Comparison of ENCODE assay signal across 9 cellular contexts in the genomic region with DNA sequence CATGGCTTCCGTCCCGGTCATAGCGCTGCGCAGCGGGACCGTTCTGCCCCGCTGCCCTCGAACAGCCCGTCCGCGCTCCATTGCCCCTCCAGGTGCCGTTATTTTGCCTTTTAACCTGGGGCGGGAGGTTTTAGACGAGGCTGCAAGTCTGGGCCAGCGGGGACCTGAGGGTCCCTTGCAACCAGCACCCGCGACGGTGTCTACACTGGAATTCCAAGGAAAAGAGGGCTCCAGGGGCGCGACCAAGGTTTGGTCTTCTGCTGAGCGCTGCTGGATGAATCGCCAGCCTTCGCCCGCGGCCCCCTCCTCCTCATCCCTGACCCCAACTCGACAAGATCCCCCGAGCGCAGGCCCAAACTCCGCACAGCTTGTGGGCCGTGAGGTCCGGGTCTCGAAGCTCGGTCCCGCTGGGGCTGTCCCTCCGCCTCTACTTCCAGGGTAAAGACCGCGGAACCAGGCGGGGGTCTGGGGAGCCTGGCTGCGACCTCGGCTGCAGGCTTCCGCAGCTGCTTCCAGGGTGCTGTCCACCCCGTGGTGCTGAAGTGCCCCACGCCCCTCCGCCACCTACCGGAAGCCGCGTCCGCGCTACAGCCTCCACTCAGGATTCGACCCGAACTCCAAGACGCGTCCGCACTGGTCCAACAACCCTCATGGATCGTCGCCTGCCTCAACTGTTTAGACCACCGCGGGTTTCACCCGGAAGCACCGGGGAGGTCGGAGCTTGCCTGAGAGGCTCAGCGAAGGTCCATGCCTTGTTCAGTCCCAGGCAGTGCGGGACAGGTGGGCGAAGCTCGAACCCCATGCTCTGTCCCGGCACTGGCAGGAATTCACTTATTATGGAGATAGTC. TPM values are rescaled to one million over a fixed set of nuclear protein-coding genes. Genes with fewer than 3 reads are reported as not detected.
A peak's percentile ranks its signal among the peaks of the same experiment; 100 is the strongest.
DNase-seq lines count a peak whose midpoint lies in the region; FAIRE-seq and TF ChIP-seq lines count a peak whose summit lies in the region.
"Had no signal": no experiment of that assay in that cellular context is flagged by ENCODE, and none has a peak within 500 bp of the region (broad histone marks: within the 10 kb centered on the region; RNA-seq: fewer than 3 reads in every experiment).

No MANE protein-coding gene starts in this region.

- H3K4me3 ChIP-seq in ovary (no peak overlapping the region), transverse colon (peak overlapping the region in 1 of 4 donors; percentile 13)
- H3K4me3 ChIP-seq: skin epidermis had no signal

- no peak overlapping the region for H3K27ac Mint-ChIP-seq in activated T-helper 2 cell treated with anti-CD3 and anti-CD28 coated beads, Interferon-gamma antibody, Interleukin-2, Interleukin-4, amounts not matched to agents 10 μg/mL and 5 μg/mL and 100 μg/mL, durations not matched to agents 14 hours and 24 hours and 36 hours

- H3K36me3 Mint-ChIP-seq in activated T-helper 2 cell treated with anti-CD3 and anti-CD28 coated beads, Interferon-gamma antibody, Interleukin-2, Interleukin-4, amounts not matched to agents 10 μg/mL and 5 μg/mL and 100 μg/mL, durations not matched to agents 14 hours and 24 hours and 36 hours (ENCODE audit: low read depth) = no peaks in the 10 kb centered on the region

- FAIRE-seq in frontal cortex (lab: Jason Lieb, UNC) = no peak

- H3K36me3 ChIP-seq in ovary = no peaks in the 10 kb centered on the region
- H3K36me3 ChIP-seq in transverse colon = no peaks in the 10 kb centered on the region

- H3K4me1 Mint-ChIP-seq in activated T-helper 2 cell treated with anti-CD3 and anti-CD28 coated beads, Interferon-gamma antibody, Interleukin-2, Interleukin-4, amounts not matched to agents 10 μg/mL and 5 μg/mL and 100 μg/mL, durations not matched to agents 14 hours and 24 hours and 36 hours (ENCODE audit: low read depth) = peaks cover 32% of the 10 kb centered on the region

- H3K27ac ChIP-seq in C4-2B = no peak overlapping the region
- no peak overlapping the region for H3K27ac ChIP-seq in ovary
- H3K27ac ChIP-seq in transverse colon = no peak overlapping the region
- H3K27ac ChIP-seq: skin epidermis had no signal

- H3K4me3 Mint-ChIP-seq in activated T-helper 2 cell treated with anti-CD3 and anti-CD28 coated beads, Interferon-gamma antibody, Interleukin-2, Interleukin-4, amounts not matched to agents 10 μg/mL and 5 μg/mL and 100 μg/mL, durations not matched to agents 14 hours and 24 hours and 36 hours (ENCODE audit: low read depth) = no peak overlapping the region

- in situ Hi-C loops in transverse colon (cut with MboI; ENCODE audit: low pct_ligation_motif_present in 1 of 4, low pct_unique_long_range_greater_than_20kb in 1 of 4, low sequenced_read_pairs in 3 of 4) = loop anchor here in 3 of 4 donors (25.0 kb wide), 2 partner anchors 273 to 298 kb away; partner anchors contain the start of gene CHCT1 (in 1 of the 3)

- TF ChIP-seq CTCF in C4-2B (conservative IDR thresholded peaks at IDR 0.05) = peak; percentile 81
- TF ChIP-seq CTCF in ovary (IDR thresholded peaks at IDR 0.05) = peak in 2 of 3 donors; percentile 28 to 31
- peak; percentile 49 to 74 (median 67) for TF ChIP-seq CTCF in transverse colon (IDR thresholded peaks at IDR 0.05)

- H3K27me3 Mint-ChIP-seq in activated T-helper 2 cell treated with anti-CD3 and anti-CD28 coated beads, Interferon-gamma antibody, Interleukin-2, Interleukin-4, amounts not matched to agents 10 μg/mL and 5 μg/mL and 100 μg/mL, durations not matched to agents 14 hours and 24 hours and 36 hours (ENCODE audit: low read depth) = peaks cover 67% of the 10 kb centered on the region

- WGBS in ovary, 3 donors = 5% methylated on average over 64 to 66 of the region's 66 CpGs
- WGBS in transverse colon (ENCODE audit: low coverage in 1 of 2), 2 donors = 18% methylated on average over 47 of the region's 66 CpGs; no CpG with 5 or more reads in 1 of the 2 donors

- peak; percentile 42 for DNase-seq in MV-4-11 (lab: John Stamatoyannopoulos, UW)
- DNase-seq in activated T-helper 2 cell treated with anti-CD3 and anti-CD28 coated beads, Interferon-gamma antibody, Interleukin-2, Interleukin-4, amounts not matched to agents 10 μg/mL and 5 μg/mL and 100 μg/mL, durations not matched to agents 14 hours and 24 hours and 36 hours (ENCODE audit: low spot score) = peak; percentile 71
- peak; percentile 79 to 81 for DNase-seq in frontal cortex (ENCODE audit: low spot score in 2 of 2)
- peak; percentile 51 to 83 (median 71) for DNase-seq in ovary
- DNase-seq in transverse colon = peak; percentile 75
- DNase-seq in H4 (ENCODE audit: low spot score) = no peak
- no peak for DNase-seq in SK-N-DZ (ENCODE audit: low spot score)

- intact Hi-C loops in activated T-helper 2 cell treated with anti-CD3 and anti-CD28 coated beads, Interferon-gamma antibody, Interleukin-2, Interleukin-4, amounts not matched to agents 10 μg/mL and 5 μg/mL and 100 μg/mL, durations not matched to agents 14 hours and 24 hours and 36 hours (cut with micrococcal nuclease) = no loop called here
- intact Hi-C loops in ovary (cut with DNase I) (no loop called here), transverse colon (cut with DNase I; ENCODE audit: low total_unique reads) (loop anchor here (10.0 kb wide), 1 partner anchor 295 kb away; no protein-coding TSS in a partner anchor)

- TF ChIP-seq EP300 in ovary (IDR thresholded peaks at IDR 0.05) (no peak), transverse colon (IDR thresholded peaks at IDR 0.05; ENCODE audit: low read depth) (no peak)

- TF ChIP-seq POLR2A in ovary (IDR thresholded peaks at IDR 0.05) (no peak), transverse colon (IDR thresholded peaks at IDR 0.05) (no peak)

- H3K4me1 ChIP-seq in ovary (ENCODE audit: insufficient read depth) (peaks cover 6% of the 10 kb centered on the region), transverse colon (peaks cover 2 to 40% (median 24%) of the 10 kb centered on the region in 4 donors)

- H3K27me3 ChIP-seq in ovary (no peaks in the 10 kb centered on the region), transverse colon (peaks cover 56% of the 10 kb centered on the region)

- H3K9me3 ChIP-seq in ovary (no peaks in the 10 kb centered on the region), transverse colon (no peaks in the 10 kb centered on the region)

- H3K9me3 Mint-ChIP-seq in activated T-helper 2 cell treated with anti-CD3 and anti-CD28 coated beads, Interferon-gamma antibody, Interleukin-2, Interleukin-4, amounts not matched to agents 10 μg/mL and 5 μg/mL and 100 μg/mL, durations not matched to agents 14 hours and 24 hours and 36 hours = no peaks in the 10 kb centered on the region

RNA-seq across cellular contexts. Expression of gene CA4, which starts 10.1 kb away (rescaled TPM):
- not detected in 2 replicates for total RNA-seq in activated T-helper 2 cell treated with anti-CD3 and anti-CD28 coated beads, Interferon-gamma antibody, Interleukin-2, Interleukin-4, amounts not matched to agents 10 μg/mL and 5 μg/mL and 100 μg/mL, durations not matched to agents 14 hours and 24 hours and 36 hours
- total RNA-seq in frontal cortex (0.41 TPM), ovary (10 to 100 TPM in 1 of 7 donors, 1 to 10 TPM in 6; 1.1 to 21.8 (median 3.1) TPM), transverse colon (100 to 1,000 TPM in 3 of 4 donors, 10 to 100 TPM in 1; 15.7 to 359 (median 246) TPM)
- polyA plus RNA-seq in ovary = 10 to 100 TPM in 1 of 2 donors, 1 to 10 TPM in 1; 9.4 to 39.3 TPM
- not detected in 2 replicates for total RNA-seq in H4 (2014; rRNA removed; shearing (Covaris generic))
- not detected in 2 replicates for polyA plus RNA-seq in SK-N-DZ (2014; cell fraction: cytosol; rRNA removed)
- polyA plus RNA-seq in SK-N-DZ (2014; cell fraction: nucleus; rRNA removed) = 0.65 TPM in 1 of 2 replicates, not detected in the other

Comparison
In these comparisons a context has a peak if more than half of its experiments do, and no peak if none do; other contexts are left out.
1. CTCF ChIP-seq: peak in every context shown above with its lines; median percentile 81 in C4-2B; 67 in transverse colon; 30 in ovary.
2. DNase-seq: peak in MV-4-11 (single experiment), activated T-helper 2 cell treated with anti-CD3 and anti-CD28 coated beads, Interferon-gamma antibody, Interleukin-2, Interleukin-4, amounts not matched to agents 10 μg/mL and 5 μg/mL and 100 μg/mL, durations not matched to agents 14 hours and 24 hours and 36 hours (single experiment), frontal cortex (2 of 2), ovary (5 of 5) and transverse colon (single experiment); none in H4 (single experiment) and SK-N-DZ (single experiment).